ENCODE assay signal across 1 cellular context in the genomic region with DNA sequence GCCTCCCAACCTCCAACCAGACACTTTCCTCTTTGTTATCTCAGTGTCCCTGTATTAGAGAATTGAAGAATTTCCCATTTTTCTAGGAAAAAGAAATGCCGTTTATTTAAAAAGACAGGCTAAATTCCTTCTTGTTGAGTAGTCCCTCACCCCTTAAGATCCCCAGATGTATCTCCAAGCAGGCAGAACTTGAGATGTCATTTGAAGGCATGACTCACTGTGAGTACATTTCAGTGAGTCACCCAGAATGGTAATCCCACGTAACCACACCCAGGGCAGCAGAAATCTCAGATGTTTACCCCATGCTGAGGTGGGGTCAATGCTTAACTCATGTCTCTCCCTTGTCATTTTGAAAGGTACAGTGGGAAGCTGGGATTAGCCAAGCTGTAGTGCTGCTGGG.
TF ChIP-seq lines count a peak whose summit lies in the region.

No MANE protein-coding gene starts in this region.

TF ChIP-seq in endothelial cell of umbilical vein, 7 proteins besides CTCF, POLR2A, EP300 and RAD21 (continued from another document):
- peak; percentile 53 for TF ChIP-seq POLR2AphosphoS5 (IDR thresholded peaks at IDR 0.05; ENCODE audit: insufficient read depth, low read depth, low read length)
TF ChIP-seq in endothelial cell of umbilical vein: peak in this region for 4.
